ENCODE assay signal across 1 cellular context in genomic region chr10:86684305-86684704, GRCh38.
TF ChIP-seq lines count a peak whose summit lies in the region.

No MANE protein-coding gene starts in this region.

TF ChIP-seq in GM23338, 12 proteins besides CTCF, POLR2A, EP300 and RAD21 (continued from another document):
- TF ChIP-seq, protein P1, sequence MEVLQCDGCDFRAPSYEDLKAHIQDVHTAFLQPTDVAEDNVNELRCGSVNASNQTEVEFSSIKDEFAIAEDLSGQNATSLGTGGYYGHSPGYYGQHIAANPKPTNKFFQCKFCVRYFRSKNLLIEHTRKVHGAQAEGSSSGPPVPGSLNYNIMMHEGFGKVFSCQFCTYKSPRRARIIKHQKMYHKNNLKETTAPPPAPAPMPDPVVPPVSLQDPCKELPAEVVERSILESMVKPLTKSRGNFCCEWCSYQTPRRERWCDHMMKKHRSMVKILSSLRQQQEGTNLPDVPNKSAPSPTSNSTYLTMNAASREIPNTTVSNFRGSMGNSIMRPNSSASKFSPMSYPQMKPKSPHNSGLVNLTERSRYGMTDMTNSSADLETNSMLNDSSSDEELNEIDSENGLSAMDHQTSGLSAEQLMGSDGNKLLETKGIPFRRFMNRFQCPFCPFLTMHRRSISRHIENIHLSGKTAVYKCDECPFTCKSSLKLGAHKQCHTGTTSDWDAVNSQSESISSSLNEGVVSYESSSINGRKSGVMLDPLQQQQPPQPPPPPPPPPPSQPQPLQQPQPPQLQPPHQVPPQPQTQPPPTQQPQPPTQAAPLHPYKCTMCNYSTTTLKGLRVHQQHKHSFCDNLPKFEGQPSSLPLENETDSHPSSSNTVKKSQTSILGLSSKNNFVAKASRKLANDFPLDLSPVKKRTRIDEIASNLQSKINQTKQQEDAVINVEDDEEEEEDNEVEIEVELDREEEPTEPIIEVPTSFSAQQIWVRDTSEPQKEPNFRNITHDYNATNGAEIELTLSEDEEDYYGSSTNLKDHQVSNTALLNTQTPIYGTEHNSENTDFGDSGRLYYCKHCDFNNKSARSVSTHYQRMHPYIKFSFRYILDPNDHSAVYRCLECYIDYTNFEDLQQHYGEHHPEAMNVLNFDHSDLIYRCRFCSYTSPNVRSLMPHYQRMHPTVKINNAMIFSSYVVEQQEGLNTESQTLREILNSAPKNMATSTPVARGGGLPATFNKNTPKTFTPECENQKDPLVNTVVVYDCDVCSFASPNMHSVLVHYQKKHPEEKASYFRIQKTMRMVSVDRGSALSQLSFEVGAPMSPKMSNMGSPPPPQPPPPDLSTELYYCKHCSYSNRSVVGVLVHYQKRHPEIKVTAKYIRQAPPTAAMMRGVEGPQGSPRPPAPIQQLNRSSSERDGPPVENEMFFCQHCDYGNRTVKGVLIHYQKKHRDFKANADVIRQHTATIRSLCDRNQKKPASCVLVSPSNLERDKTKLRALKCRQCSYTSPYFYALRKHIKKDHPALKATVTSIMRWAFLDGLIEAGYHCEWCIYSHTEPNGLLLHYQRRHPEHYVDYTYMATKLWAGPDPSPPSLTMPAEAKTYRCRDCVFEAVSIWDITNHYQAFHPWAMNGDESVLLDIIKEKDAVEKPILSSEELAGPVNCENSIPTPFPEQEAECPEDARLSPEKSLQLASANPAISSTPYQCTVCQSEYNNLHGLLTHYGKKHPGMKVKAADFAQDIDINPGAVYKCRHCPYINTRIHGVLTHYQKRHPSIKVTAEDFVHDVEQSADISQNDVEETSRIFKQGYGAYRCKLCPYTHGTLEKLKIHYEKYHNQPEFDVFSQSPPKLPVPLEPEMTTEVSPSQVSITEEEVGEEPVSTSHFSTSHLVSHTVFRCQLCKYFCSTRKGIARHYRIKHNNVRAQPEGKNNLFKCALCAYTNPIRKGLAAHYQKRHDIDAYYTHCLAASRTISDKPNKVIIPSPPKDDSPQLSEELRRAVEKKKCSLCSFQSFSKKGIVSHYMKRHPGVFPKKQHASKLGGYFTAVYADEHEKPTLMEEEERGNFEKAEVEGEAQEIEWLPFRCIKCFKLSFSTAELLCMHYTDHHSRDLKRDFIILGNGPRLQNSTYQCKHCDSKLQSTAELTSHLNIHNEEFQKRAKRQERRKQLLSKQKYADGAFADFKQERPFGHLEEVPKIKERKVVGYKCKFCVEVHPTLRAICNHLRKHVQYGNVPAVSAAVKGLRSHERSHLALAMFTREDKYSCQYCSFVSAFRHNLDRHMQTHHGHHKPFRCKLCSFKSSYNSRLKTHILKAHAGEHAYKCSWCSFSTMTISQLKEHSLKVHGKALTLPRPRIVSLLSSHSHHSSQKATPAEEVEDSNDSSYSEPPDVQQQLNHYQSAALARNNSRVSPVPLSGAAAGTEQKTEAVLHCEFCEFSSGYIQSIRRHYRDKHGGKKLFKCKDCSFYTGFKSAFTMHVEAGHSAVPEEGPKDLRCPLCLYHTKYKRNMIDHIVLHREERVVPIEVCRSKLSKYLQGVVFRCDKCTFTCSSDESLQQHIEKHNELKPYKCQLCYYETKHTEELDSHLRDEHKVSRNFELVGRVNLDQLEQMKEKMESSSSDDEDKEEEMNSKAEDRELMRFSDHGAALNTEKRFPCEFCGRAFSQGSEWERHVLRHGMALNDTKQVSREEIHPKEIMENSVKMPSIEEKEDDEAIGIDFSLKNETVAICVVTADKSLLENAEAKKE (CRISPR knock-in tag; IDR thresholded peaks at IDR 0.05): no peak
- no peak for TF ChIP-seq JUNB (IDR thresholded peaks at IDR 0.05; ENCODE audit: unreplicated experiment)
- no peak for TF ChIP-seq ZNF114 (CRISPR knock-in tag; IDR thresholded peaks at IDR 0.05)
- no peak for TF ChIP-seq EZH2 (IDR thresholded peaks at IDR 0.05; ENCODE audit: low read depth, unreplicated experiment)
- no peak for TF ChIP-seq STAT1 (IDR thresholded peaks at IDR 0.05; ENCODE audit: unreplicated experiment)
- TF ChIP-seq CREB1 (CRISPR knock-in tag; IDR thresholded peaks at IDR 0.05; ENCODE audit: low read depth): no peak
